9 cellular contexts compared by ENCODE assay signal in the genomic region with DNA sequence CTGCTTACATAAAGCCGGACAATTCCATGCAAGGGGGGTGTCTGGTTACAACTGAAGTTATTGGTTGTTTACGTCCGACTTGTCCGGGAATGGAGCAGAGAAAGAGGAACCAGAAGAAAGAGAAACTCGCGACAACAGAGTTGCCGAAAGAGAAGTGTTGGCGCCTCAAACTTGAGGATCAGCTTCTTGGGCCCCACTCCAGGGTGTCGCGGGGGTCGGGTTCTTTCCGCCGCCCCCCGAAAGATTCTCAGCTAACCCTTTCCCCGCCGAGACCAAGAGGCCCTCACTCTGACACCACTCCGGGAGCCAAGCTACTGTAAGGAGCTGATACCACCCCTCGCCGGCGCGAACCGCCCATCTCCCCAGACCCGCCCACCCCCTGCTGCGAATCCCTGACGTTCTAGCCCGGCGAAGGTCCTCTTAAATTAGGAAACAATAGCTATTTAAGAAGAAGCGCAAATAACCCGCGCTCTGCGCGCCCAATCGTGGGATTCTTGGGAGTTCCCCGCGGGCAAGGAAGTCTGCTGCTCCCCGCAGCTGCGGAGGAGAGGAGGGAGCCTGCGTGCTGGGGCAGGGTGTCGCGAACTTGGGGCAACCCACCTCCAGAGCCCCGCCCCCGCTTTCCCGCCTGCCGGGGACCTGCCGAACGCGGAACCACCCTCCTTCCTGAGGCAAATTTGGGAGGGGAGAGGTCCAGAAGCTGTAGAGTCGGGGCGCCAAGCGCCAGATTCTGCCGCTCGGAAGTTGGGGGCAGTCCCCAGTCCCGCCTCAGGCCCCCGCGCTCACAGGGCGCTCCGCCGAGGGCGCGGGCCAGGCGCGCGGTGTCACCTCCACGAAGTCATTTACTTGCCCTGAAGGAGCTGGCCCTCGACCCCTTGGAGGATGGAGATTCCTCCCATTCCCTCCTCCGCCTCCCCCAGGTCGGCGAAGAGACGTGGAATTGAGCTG. TPM values are rescaled to one million over a fixed set of nuclear protein-coding genes. Genes with fewer than 3 reads are reported as not detected.
DNase-seq lines count a peak whose midpoint lies in the region; ATAC-seq lines count a peak whose summit lies in the region.
"Had no signal": no experiment of that assay in that cellular context is flagged by ENCODE, and none has a peak within 500 bp of the region (broad histone marks: within the 10 kb centered on the region; RNA-seq: fewer than 3 reads in every experiment).

No MANE protein-coding gene starts in this region.

- H3K27ac Mint-ChIP-seq in activated naive CD8-positive, alpha-beta T cell: no peak overlapping the region

- H3K4me3 Mint-ChIP-seq in activated naive CD8-positive, alpha-beta T cell: peak overlapping the region; percentile 83

- H2AFZ ChIP-seq in Karpas-422 (ENCODE audit: low read length): peak overlapping the region; percentile 83; the same call in 1 of the 2 replicates

- H3K9ac ChIP-seq in Karpas-422 (ENCODE audit: low read length) (peak overlapping the region; percentile 50), iPS-18a (ENCODE audit: low read length) (no peak overlapping the region)

- no peaks in the 10 kb centered on the region for H3K9me3 Mint-ChIP-seq in activated naive CD8-positive, alpha-beta T cell (ENCODE audit: low read depth)

- no peaks in the 10 kb centered on the region for H4K20me1 ChIP-seq in Karpas-422 (ENCODE audit: insufficient read depth, low read depth, low read length)

- H3K27me3 Mint-ChIP-seq in activated naive CD8-positive, alpha-beta T cell: peaks cover 52% of the 10 kb centered on the region

- H3K36me3 ChIP-seq in Karpas-422 (ENCODE audit: insufficient read depth, low read length) (no peaks in the 10 kb centered on the region), iPS-18a (ENCODE audit: control insufficient read depth, low read depth, low read length) (no peaks in the 10 kb centered on the region)

- no peaks in the 10 kb centered on the region for H3K36me3 Mint-ChIP-seq in activated naive CD8-positive, alpha-beta T cell

- H3K9me2 ChIP-seq in Karpas-422 (replicated peaks; ENCODE audit: insufficient read depth, low read length): no peaks in the 10 kb centered on the region

- H3K4me1 Mint-ChIP-seq in activated naive CD8-positive, alpha-beta T cell (ENCODE audit: low read depth): peaks cover 28% of the 10 kb centered on the region

- H3K4me3 ChIP-seq in Karpas-422 (ENCODE audit: low read length) (peak overlapping the region; percentile 63), iPS-18a (ENCODE audit: low read length) (peak overlapping the region; percentile 55)

- DNase-seq in DMS79 (lab: John Stamatoyannopoulos, UW) (peak; percentile 14), Karpas-422 (peak; percentile 51), DMS153 treated with DMSO at 0.1 percent for 48 hours (lab: John Stamatoyannopoulos, UW; ENCODE audit: unreplicated experiment) (no peak), kidney glomerular epithelial cell (lab: John Stamatoyannopoulos, UW) (no peak)
- peak; percentile 48 for DNase-seq in stimulated activated CD8-positive, alpha-beta memory T cell treated with anti-CD3 and anti-CD28 coated beads, Interleukin-4, amount 100 ng/mL, for 48 hours

- H3K79me2 ChIP-seq in Karpas-422 (ENCODE audit: low read length): no peaks in the 10 kb centered on the region

- no peaks in the 10 kb centered on the region for H3K27me3 ChIP-seq in Karpas-422 (ENCODE audit: low read length)
- peaks cover 74% of the 10 kb centered on the region for H3K27me3 ChIP-seq in iPS-18a (ENCODE audit: control insufficient read depth, insufficient read depth, low read length)

- peak overlapping the region; percentile 76 for H3K4me2 ChIP-seq in Karpas-422 (ENCODE audit: low read depth, low read length, poor library complexity, severe bottlenecking)

- ATAC-seq in GM18867 (IDR thresholded peaks at IDR 0.05; ENCODE audit: unreplicated experiment): no peak

- no peak overlapping the region for H3K27ac ChIP-seq in Karpas-422 (ENCODE audit: low read length)
- no peak overlapping the region for H3K27ac ChIP-seq in iPS-18a (ENCODE audit: low read length)

- H3K4me1 ChIP-seq in Karpas-422 (ENCODE audit: low read length) (peaks cover 22% of the 10 kb centered on the region), iPS-18a (ENCODE audit: control insufficient read depth, low read depth, low read length) (peaks cover 15% of the 10 kb centered on the region)

- no peaks in the 10 kb centered on the region for H3K9me3 ChIP-seq in Karpas-422 (ENCODE audit: low read length)
- no peaks in the 10 kb centered on the region for H3K9me3 ChIP-seq in iPS-18a (ENCODE audit: control insufficient read depth, low read depth, low read length)

RNA-seq across cellular contexts. Expression of a gene that starts 8.5 kb away (rescaled TPM):
- not detected in 2 replicates for total RNA-seq in Karpas-422 (2014; rRNA removed; shearing (Covaris generic); ENCODE audit: low replicate concordance)
- total RNA-seq: RPMI7951 had no signal

Comparison
In these comparisons a context has a peak if more than half of its experiments do, and no peak if none do; other contexts are left out.
1. DNase-seq: peak in DMS79 (single experiment), Karpas-422 (single experiment) and stimulated activated CD8-positive, alpha-beta memory T cell treated with anti-CD3 and anti-CD28 coated beads, Interleukin-4, amount 100 ng/mL, for 48 hours (single experiment); none in DMS153 treated with DMSO at 0.1 percent for 48 hours (single experiment) and kidney glomerular epithelial cell (single experiment).